Comparison of ENCODE assay signal across 9 cellular contexts in the genomic region with DNA sequence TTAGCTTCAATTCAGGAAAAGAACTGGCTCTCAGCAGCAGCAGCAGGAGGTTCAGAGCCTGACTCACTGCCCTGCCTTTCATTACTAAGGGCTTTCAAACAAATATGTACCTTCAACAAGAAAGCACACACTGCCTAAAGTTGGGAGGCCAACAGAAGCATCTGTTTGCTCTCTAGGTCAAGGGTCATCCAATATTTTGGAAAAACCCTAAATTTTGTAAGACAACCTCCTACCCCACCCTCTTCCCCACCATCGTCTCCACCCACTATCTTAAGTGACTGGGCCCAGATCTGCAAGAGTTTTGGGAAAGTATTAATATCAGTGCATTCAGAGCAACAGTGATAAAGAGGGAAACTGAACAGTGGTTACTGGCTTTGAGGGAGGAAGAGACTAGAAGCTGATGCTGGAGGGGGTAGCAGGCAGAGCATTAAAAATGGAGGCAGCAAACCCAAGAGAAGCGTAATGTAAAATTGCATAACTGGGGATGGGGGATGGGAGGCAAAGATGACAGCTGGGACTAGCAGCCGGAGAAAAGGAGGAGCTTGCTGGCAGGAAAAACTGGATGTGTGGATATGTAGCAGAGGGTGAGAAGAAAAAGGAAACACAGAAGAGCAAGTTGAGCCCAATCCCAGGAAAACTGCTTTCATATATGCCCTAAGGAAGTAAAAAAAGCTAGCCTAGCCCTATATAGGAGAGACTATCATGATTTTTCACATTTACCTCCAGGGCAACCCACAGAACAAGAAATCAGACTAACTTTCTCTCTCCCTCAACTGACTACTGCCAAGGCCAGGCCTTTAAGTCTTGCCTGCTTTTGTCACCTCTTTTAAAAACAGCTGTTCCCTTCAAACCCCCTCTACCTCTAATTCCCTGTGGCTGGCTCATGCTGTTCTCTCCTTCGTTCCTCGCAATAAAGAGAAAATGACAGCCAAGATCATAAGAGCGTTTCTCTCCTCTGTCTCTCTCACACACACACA. TPM values are rescaled to one million over a fixed set of nuclear protein-coding genes. Genes with fewer than 3 reads are reported as not detected.
DNase-seq lines count a peak whose midpoint lies in the region; ATAC-seq and TF ChIP-seq lines count a peak whose summit lies in the region.
"Had no signal": no experiment of that assay in that cellular context is flagged by ENCODE, and none has a peak within 500 bp of the region (broad histone marks: within the 10 kb centered on the region; RNA-seq: fewer than 3 reads in every experiment).

No MANE protein-coding gene starts in this region.

- no peak overlapping the region for H4K8ac ChIP-seq in trophoblast cell (ENCODE audit: low read depth, low read length)

- no TSS peak for BruUV-seq in Panc1 (replicated peaks; lab: Mats Ljungman, UMichigan)

- H4K12ac ChIP-seq in trophoblast cell (ENCODE audit: low read depth, low read length) = no peak overlapping the region

- H3K36me3 ChIP-seq in Panc1 (ENCODE audit: control insufficient read depth, insufficient read depth, low read length) (no peaks in the 10 kb centered on the region), trophoblast cell (ENCODE audit: control insufficient read depth in 1 of 2, insufficient read depth in 2 of 2, low read length in 2 of 2) (no peaks in the 10 kb centered on the region)

- H3K27ac ChIP-seq in Panc1 (ENCODE audit: low read length) = peak overlapping the region; percentile 30; the same call in 1 of the 2 replicates
- peak overlapping the region; percentile 64 for H3K27ac ChIP-seq in trophoblast cell (ENCODE audit: low read depth, low read length)

- H3K23ac ChIP-seq in trophoblast cell (ENCODE audit: low read length) = no peak overlapping the region

- H3K4me1 ChIP-seq in Panc1 (ENCODE audit: control insufficient read depth, insufficient read depth, low read length) (peaks cover 27% of the 10 kb centered on the region), trophoblast cell (ENCODE audit: control insufficient read depth in 1 of 2, insufficient read depth in 2 of 2, low read length in 2 of 2) (peaks cover 10 to 29% of the 10 kb centered on the region in 2 experiments)

- peak overlapping the region; percentile 16 for H2BK5ac ChIP-seq in trophoblast cell (ENCODE audit: low read depth, low read length, poor library complexity)

- no peaks in the 10 kb centered on the region for H3K79me1 ChIP-seq in trophoblast cell (ENCODE audit: low read length)

- WGBS in trophoblast cell (ENCODE audit: extremely low coverage, insufficient coverage, insufficient read length) = no CpG with 5 or more reads among the region's 6 CpGs

- no peak overlapping the region for H2BK120ac ChIP-seq in trophoblast cell (ENCODE audit: insufficient read depth, low read length, poor library complexity)

- no peak overlapping the region for H3K9ac ChIP-seq in trophoblast cell (ENCODE audit: low read length)

- TF ChIP-seq POLR2A in GM18505 (IDR thresholded peaks at IDR 0.05; ENCODE audit: borderline replicate concordance, extremely low read depth, insufficient read depth, insufficient read length) = no peak

- TF ChIP-seq CTCF in Panc1 (IDR thresholded peaks at IDR 0.05) (no peak), fibroblast of mammary gland (conservative IDR thresholded peaks at IDR 0.05; ENCODE audit: control insufficient read depth, insufficient read depth, low read depth, low read length) (no peak)

- intact Hi-C loops in Panc1 (cut with micrococcal nuclease; ENCODE audit: unreplicated experiment) = no loop called here

- no peak overlapping the region for H2AFZ ChIP-seq in trophoblast cell (ENCODE audit: insufficient read depth, low read length, poor library complexity)

- H3K9me3 ChIP-seq in Panc1 (ENCODE audit: control insufficient read depth, insufficient read depth, low read depth, low read length) (no peaks in the 10 kb centered on the region), trophoblast cell (ENCODE audit: insufficient read depth, low read depth, low read length) (no peaks in the 10 kb centered on the region)

- H2AK5ac ChIP-seq in trophoblast cell (ENCODE audit: low read length) = no peak overlapping the region

- ATAC-seq in Panc1 (peak; percentile 60), GM19324 (IDR thresholded peaks at IDR 0.05; ENCODE audit: low FRiP score, unreplicated experiment) (no peak), GM18505 (IDR thresholded peaks at IDR 0.05; ENCODE audit: unreplicated experiment) (no peak), HG02623 (IDR thresholded peaks at IDR 0.05; ENCODE audit: unreplicated experiment) (no peak), HG02852 (IDR thresholded peaks at IDR 0.05; ENCODE audit: unreplicated experiment) (no peak)

- POLR2A ChIA-PET in Panc1 (lab: Charles Lee) = no interaction called here

- peak; percentile 62 for DNase-seq in EL
- DNase-seq in Panc1 (ENCODE audit: low read depth, low spot score) = peak; percentile 2
- DNase-seq in fibroblast of mammary gland (ENCODE audit: low read depth) = peak; percentile 63
- DNase-seq in trophoblast cell = peak; percentile 62 to 77
- DNase-seq: activated naive CD8-positive, alpha-beta T cell treated with anti-CD3 and anti-CD28 coated beads, Interleukin-2, amount 10 ng/mL, durations not matched to agents 7 days and 5 days had no signal

- no peaks in the 10 kb centered on the region for H3K27me3 ChIP-seq in Panc1 (ENCODE audit: control insufficient read depth, insufficient read depth, low read length)
- no peaks in the 10 kb centered on the region for H3K27me3 ChIP-seq in trophoblast cell (ENCODE audit: insufficient read depth, low read length)

- in situ Hi-C loops in Panc1 (cut with HindIII; ENCODE audit: low pct_unique_long_range_greater_than_20kb, low sequenced_read_pairs) = no loop called here

- no peak overlapping the region for H3K14ac ChIP-seq in trophoblast cell (ENCODE audit: low read length)

- H3K4ac ChIP-seq in trophoblast cell (ENCODE audit: low read depth, low read length) = no peak overlapping the region

- no peak overlapping the region for H3K18ac ChIP-seq in trophoblast cell (ENCODE audit: low read length)

- H3K4me3 ChIP-seq in Panc1 (ENCODE audit: low read depth in 2 of 2, low read length in 2 of 2) (no peak overlapping the region), fibroblast of mammary gland (ENCODE audit: control insufficient read depth, low read depth, low read length) (no peak overlapping the region), trophoblast cell (ENCODE audit: low read depth, low read length) (no peak overlapping the region)

- H2BK12ac ChIP-seq in trophoblast cell (ENCODE audit: low read length) = peak overlapping the region; percentile 28

- no peak overlapping the region for H4K91ac ChIP-seq in trophoblast cell (ENCODE audit: low read depth, low read length)

- CTCF ChIA-PET in Panc1 (lab: Charles Lee) = interaction anchor here (0.7 to 1.0 kb wide), 3 partner anchors 34 to 103 kb away, joined by 3 to 4 read pairs (median 3); no protein-coding TSS in a partner anchor

- H3K79me2 ChIP-seq in trophoblast cell (ENCODE audit: control insufficient read depth, insufficient read depth, low read length, poor library complexity) = peaks cover 6% of the 10 kb centered on the region

- H3K4me2 ChIP-seq in trophoblast cell (ENCODE audit: low read length) = peak overlapping the region; percentile 51

RNA-seq across cellular contexts. Expression of a gene that starts 31.5 kb away (rescaled TPM):
- 151 TPM for total RNA-seq in Panc1 (2021; ENCODE audit: unreplicated experiment)
- 150 TPM for polyA plus RNA-seq in Panc1 (2012; ENCODE audit: insufficient read length)
- polyA plus RNA-seq in trophoblast cell (2013) = 102 and 104 TPM in 2 replicates

Comparison
In these comparisons a context has a peak if more than half of its experiments do, and no peak if none do; other contexts are left out.
1. DNase-seq: peak in every context shown above with its lines; median percentile 70 in trophoblast cell; 63 in fibroblast of mammary gland; 62 in EL; 2 in Panc1.